ENCODE assay signal across 17 cellular contexts in genomic region chr3:106217745-106218144, GRCh38.
DNase-seq lines count a peak whose midpoint lies in the region; ATAC-seq lines count a peak whose summit lies in the region.
"Had no signal": no experiment of that assay in that cellular context is flagged by ENCODE, and none has a peak within 500 bp of the region (broad histone marks: within the 10 kb centered on the region; RNA-seq: fewer than 3 reads in every experiment).

No MANE protein-coding gene starts in this region.

- peaks cover 52% of the 10 kb centered on the region for H3K4me1 Mint-ChIP-seq in activated T-cell treated with anti-CD3 and anti-CD28 coated beads, Interleukin-2, amount 50 U/mL, for 24 hours (ENCODE audit: low read depth)
- peaks cover 32% of the 10 kb centered on the region for H3K4me1 Mint-ChIP-seq in activated T-cell treated with anti-CD3 and anti-CD28 coated beads, Interleukin-2, amount 50 U/mL, for 4 hours (ENCODE audit: low read depth)
- H3K4me1 Mint-ChIP-seq in stimulated activated naive CD8-positive, alpha-beta T cell treated with anti-CD3 and anti-CD28 coated beads, Interleukin-15, Interleukin-2, amounts not matched to agents 100 ng/mL and 50 ng/mL, for 24 hours (ENCODE audit: low read depth), result peaks cover 66% of the 10 kb centered on the region
- peaks cover 34% of the 10 kb centered on the region for H3K4me1 Mint-ChIP-seq in stimulated activated naive CD8-positive, alpha-beta T cell treated with anti-CD3 and anti-CD28 coated beads, Interleukin-15, amount 100 ng/mL, for 72 hours
- H3K4me1 Mint-ChIP-seq in activated T-helper 17 cell treated with anti-CD3 and anti-CD28 coated beads, Interleukin-2, amount 50 U/mL, for 72 hours, result peaks cover 29% of the 10 kb centered on the region
- H3K4me1 Mint-ChIP-seq: CD14-positive monocyte had no signal

- no peak for DNase-seq in activated T-cell treated with anti-CD3 and anti-CD28 coated beads, Interleukin-2, amount 50 U/mL, for 24 hours
- DNase-seq in activated T-cell treated with anti-CD3 and anti-CD28 coated beads, Interleukin-2, amount 50 U/mL, for 4 hours, result no peak
- DNase-seq in stimulated activated naive CD8-positive, alpha-beta T cell treated with anti-CD3 and anti-CD28 coated beads, Interleukin-15, amount 100 ng/mL, for 72 hours, result no peak
- DNase-seq in left lobe of liver (ENCODE audit: low spot score), result no peak
- DNase-seq: 8988T; CD4-positive, alpha-beta memory T cell; DMS153; DMS79; GDM1; GOT3; H7; HFFc6 had no signal

- peak overlapping the region; percentile 20 for H3K27ac Mint-ChIP-seq in activated T-cell treated with anti-CD3 and anti-CD28 coated beads, Interleukin-2, amount 50 U/mL, for 24 hours
- H3K27ac Mint-ChIP-seq in stimulated activated naive CD8-positive, alpha-beta T cell treated with anti-CD3 and anti-CD28 coated beads, Interleukin-15, Interleukin-2, amounts not matched to agents 100 ng/mL and 50 ng/mL, for 24 hours, result peak overlapping the region; percentile 79
- H3K27ac Mint-ChIP-seq in stimulated activated naive CD8-positive, alpha-beta T cell treated with anti-CD3 and anti-CD28 coated beads, Interleukin-15, amount 100 ng/mL, for 72 hours, result no peak overlapping the region
- no peak overlapping the region for H3K27ac Mint-ChIP-seq in activated T-helper 17 cell treated with anti-CD3 and anti-CD28 coated beads, Interleukin-2, amount 50 U/mL, for 72 hours
- H3K27ac Mint-ChIP-seq: CD14-positive monocyte; CD4-positive, alpha-beta memory T cell; HFFc6 had no signal

- H3K27me3 Mint-ChIP-seq in activated T-cell treated with anti-CD3 and anti-CD28 coated beads, Interleukin-2, amount 50 U/mL, for 24 hours, result no peaks in the 10 kb centered on the region
- no peaks in the 10 kb centered on the region for H3K27me3 Mint-ChIP-seq in activated T-cell treated with anti-CD3 and anti-CD28 coated beads, Interleukin-2, amount 50 U/mL, for 4 hours (ENCODE audit: low read depth)
- H3K27me3 Mint-ChIP-seq in stimulated activated naive CD8-positive, alpha-beta T cell treated with anti-CD3 and anti-CD28 coated beads, Interleukin-15, Interleukin-2, amounts not matched to agents 100 ng/mL and 50 ng/mL, for 24 hours, result no peaks in the 10 kb centered on the region
- H3K27me3 Mint-ChIP-seq in stimulated activated naive CD8-positive, alpha-beta T cell treated with anti-CD3 and anti-CD28 coated beads, Interleukin-15, amount 100 ng/mL, for 72 hours, result no peaks in the 10 kb centered on the region
- no peaks in the 10 kb centered on the region for H3K27me3 Mint-ChIP-seq in activated T-helper 17 cell treated with anti-CD3 and anti-CD28 coated beads, Interleukin-2, amount 50 U/mL, for 72 hours
- H3K27me3 Mint-ChIP-seq: CD4-positive, alpha-beta memory T cell had no signal

- H3K36me3 Mint-ChIP-seq in activated T-cell treated with anti-CD3 and anti-CD28 coated beads, Interleukin-2, amount 50 U/mL, for 24 hours (ENCODE audit: low read depth), result peaks cover 46% of the 10 kb centered on the region
- peaks cover 6% of the 10 kb centered on the region for H3K36me3 Mint-ChIP-seq in activated T-cell treated with anti-CD3 and anti-CD28 coated beads, Interleukin-2, amount 50 U/mL, for 4 hours (ENCODE audit: insufficient read depth)
- peaks cover 53% of the 10 kb centered on the region for H3K36me3 Mint-ChIP-seq in stimulated activated naive CD8-positive, alpha-beta T cell treated with anti-CD3 and anti-CD28 coated beads, Interleukin-15, Interleukin-2, amounts not matched to agents 100 ng/mL and 50 ng/mL, for 24 hours (ENCODE audit: low read depth)
- no peaks in the 10 kb centered on the region for H3K36me3 Mint-ChIP-seq in activated T-helper 17 cell treated with anti-CD3 and anti-CD28 coated beads, Interleukin-2, amount 50 U/mL, for 72 hours (ENCODE audit: low read depth)
- H3K36me3 Mint-ChIP-seq: CD14-positive monocyte had no signal

- H3K9me3 Mint-ChIP-seq in activated T-cell treated with anti-CD3 and anti-CD28 coated beads, Interleukin-2, amount 50 U/mL, for 24 hours, result peaks cover 44% of the 10 kb centered on the region
- H3K9me3 Mint-ChIP-seq in activated T-cell treated with anti-CD3 and anti-CD28 coated beads, Interleukin-2, amount 50 U/mL, for 4 hours, result peaks cover 41% of the 10 kb centered on the region
- H3K9me3 Mint-ChIP-seq in stimulated activated naive CD8-positive, alpha-beta T cell treated with anti-CD3 and anti-CD28 coated beads, Interleukin-15, Interleukin-2, amounts not matched to agents 100 ng/mL and 50 ng/mL, for 24 hours, result peaks cover 34% of the 10 kb centered on the region
- peaks cover 42 to 47% of the 10 kb centered on the region in 2 donors for H3K9me3 Mint-ChIP-seq in stimulated activated naive CD8-positive, alpha-beta T cell treated with anti-CD3 and anti-CD28 coated beads, Interleukin-15, amount 100 ng/mL, for 72 hours
- peaks cover 24% of the 10 kb centered on the region for H3K9me3 Mint-ChIP-seq in activated T-helper 17 cell treated with anti-CD3 and anti-CD28 coated beads, Interleukin-2, amount 50 U/mL, for 72 hours

- ATAC-seq in activated T-cell treated with anti-CD3 and anti-CD28 coated beads, Interleukin-2, amount 50 U/mL, for 4 hours, result no peak
- no peak for ATAC-seq in stimulated activated naive CD8-positive, alpha-beta T cell treated with anti-CD3 and anti-CD28 coated beads, Interleukin-15, amount 100 ng/mL, for 72 hours
- ATAC-seq in activated T-helper 17 cell treated with anti-CD3 and anti-CD28 coated beads, Interleukin-2, amount 50 U/mL, for 72 hours (replicated peaks), result no peak
- no peak for ATAC-seq in left lobe of liver
- no peak for ATAC-seq in GM18511 (IDR thresholded peaks at IDR 0.05; ENCODE audit: unreplicated experiment)
- ATAC-seq: HCT116 had no signal

- no peak overlapping the region for H3K4me3 Mint-ChIP-seq in activated T-cell treated with anti-CD3 and anti-CD28 coated beads, Interleukin-2, amount 50 U/mL, for 24 hours
- no peak overlapping the region for H3K4me3 Mint-ChIP-seq in activated T-cell treated with anti-CD3 and anti-CD28 coated beads, Interleukin-2, amount 50 U/mL, for 4 hours
- no peak overlapping the region for H3K4me3 Mint-ChIP-seq in stimulated activated naive CD8-positive, alpha-beta T cell treated with anti-CD3 and anti-CD28 coated beads, Interleukin-15, Interleukin-2, amounts not matched to agents 100 ng/mL and 50 ng/mL, for 24 hours
- H3K4me3 Mint-ChIP-seq in stimulated activated naive CD8-positive, alpha-beta T cell treated with anti-CD3 and anti-CD28 coated beads, Interleukin-15, amount 100 ng/mL, for 72 hours, result no peak overlapping the region
- H3K4me3 Mint-ChIP-seq in activated T-helper 17 cell treated with anti-CD3 and anti-CD28 coated beads, Interleukin-2, amount 50 U/mL, for 72 hours, result peak overlapping the region; percentile 29
- H3K4me3 Mint-ChIP-seq: CD14-positive monocyte; CD4-positive, alpha-beta memory T cell; HFFc6 had no signal

Comparison
In these comparisons a context has a peak if more than half of its experiments do, and no peak if none do; other contexts are left out.
1. H3K27ac Mint-ChIP-seq: peak in activated T-cell treated with anti-CD3 and anti-CD28 coated beads, Interleukin-2, amount 50 U/mL, for 24 hours (single experiment) and stimulated activated naive CD8-positive, alpha-beta T cell treated with anti-CD3 and anti-CD28 coated beads, Interleukin-15, Interleukin-2, amounts not matched to agents 100 ng/mL and 50 ng/mL, for 24 hours (single experiment); none in stimulated activated naive CD8-positive, alpha-beta T cell treated with anti-CD3 and anti-CD28 coated beads, Interleukin-15, amount 100 ng/mL, for 72 hours (0 of 2) and activated T-helper 17 cell treated with anti-CD3 and anti-CD28 coated beads, Interleukin-2, amount 50 U/mL, for 72 hours (single experiment).